In the genomic region with DNA sequence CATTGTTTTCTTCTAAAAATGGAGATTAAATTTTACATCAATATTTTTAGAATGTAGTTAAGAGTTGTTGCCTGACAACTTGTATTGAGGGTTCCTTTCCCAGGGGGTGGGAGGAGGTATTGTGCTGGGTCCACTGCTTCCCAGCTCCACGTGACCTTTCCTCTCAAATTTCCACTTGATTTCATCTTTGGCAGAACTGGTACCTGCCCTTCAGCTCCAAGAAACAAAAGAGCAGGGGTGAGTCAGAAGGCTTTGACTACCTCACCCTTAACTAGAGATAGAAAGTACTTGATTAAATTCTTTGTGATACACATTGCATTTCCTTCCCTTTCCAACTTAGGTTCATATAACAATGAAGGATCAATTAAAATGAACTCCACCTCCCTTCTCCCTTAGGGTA, we compare ENCODE assay signal across 2 cellular contexts.
TF ChIP-seq lines count a peak whose summit lies in the region.

No MANE protein-coding gene starts in this region.

TF ChIP-seq in endothelial cell of umbilical vein, 7 proteins besides CTCF, POLR2A, EP300 and RAD21 (continued from another document):
- TF ChIP-seq POLR2AphosphoS5 (IDR thresholded peaks at IDR 0.05; ENCODE audit: insufficient read depth, low read depth, low read length) (no peak), GATA2 (IDR thresholded peaks at IDR 0.05; ENCODE audit: insufficient read depth, insufficient read length, low read depth, low read length) (peak; percentile 63), JUN (IDR thresholded peaks at IDR 0.05; ENCODE audit: borderline replicate concordance, insufficient read depth, insufficient read length, low read depth) (peak; percentile 36)

TF ChIP-seq in neural cell, 6 proteins besides CTCF, POLR2A, EP300 and RAD21:
- TF ChIP-seq, protein P1, sequence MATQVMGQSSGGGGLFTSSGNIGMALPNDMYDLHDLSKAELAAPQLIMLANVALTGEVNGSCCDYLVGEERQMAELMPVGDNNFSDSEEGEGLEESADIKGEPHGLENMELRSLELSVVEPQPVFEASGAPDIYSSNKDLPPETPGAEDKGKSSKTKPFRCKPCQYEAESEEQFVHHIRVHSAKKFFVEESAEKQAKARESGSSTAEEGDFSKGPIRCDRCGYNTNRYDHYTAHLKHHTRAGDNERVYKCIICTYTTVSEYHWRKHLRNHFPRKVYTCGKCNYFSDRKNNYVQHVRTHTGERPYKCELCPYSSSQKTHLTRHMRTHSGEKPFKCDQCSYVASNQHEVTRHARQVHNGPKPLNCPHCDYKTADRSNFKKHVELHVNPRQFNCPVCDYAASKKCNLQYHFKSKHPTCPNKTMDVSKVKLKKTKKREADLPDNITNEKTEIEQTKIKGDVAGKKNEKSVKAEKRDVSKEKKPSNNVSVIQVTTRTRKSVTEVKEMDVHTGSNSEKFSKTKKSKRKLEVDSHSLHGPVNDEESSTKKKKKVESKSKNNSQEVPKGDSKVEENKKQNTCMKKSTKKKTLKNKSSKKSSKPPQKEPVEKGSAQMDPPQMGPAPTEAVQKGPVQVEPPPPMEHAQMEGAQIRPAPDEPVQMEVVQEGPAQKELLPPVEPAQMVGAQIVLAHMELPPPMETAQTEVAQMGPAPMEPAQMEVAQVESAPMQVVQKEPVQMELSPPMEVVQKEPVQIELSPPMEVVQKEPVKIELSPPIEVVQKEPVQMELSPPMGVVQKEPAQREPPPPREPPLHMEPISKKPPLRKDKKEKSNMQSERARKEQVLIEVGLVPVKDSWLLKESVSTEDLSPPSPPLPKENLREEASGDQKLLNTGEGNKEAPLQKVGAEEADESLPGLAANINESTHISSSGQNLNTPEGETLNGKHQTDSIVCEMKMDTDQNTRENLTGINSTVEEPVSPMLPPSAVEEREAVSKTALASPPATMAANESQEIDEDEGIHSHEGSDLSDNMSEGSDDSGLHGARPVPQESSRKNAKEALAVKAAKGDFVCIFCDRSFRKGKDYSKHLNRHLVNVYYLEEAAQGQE (IDR thresholded peaks at IDR 0.05; ENCODE audit: borderline replicate concordance), result no peak
TF ChIP-seq in neural cell: peak in this region for 0.
